In the genomic region with DNA sequence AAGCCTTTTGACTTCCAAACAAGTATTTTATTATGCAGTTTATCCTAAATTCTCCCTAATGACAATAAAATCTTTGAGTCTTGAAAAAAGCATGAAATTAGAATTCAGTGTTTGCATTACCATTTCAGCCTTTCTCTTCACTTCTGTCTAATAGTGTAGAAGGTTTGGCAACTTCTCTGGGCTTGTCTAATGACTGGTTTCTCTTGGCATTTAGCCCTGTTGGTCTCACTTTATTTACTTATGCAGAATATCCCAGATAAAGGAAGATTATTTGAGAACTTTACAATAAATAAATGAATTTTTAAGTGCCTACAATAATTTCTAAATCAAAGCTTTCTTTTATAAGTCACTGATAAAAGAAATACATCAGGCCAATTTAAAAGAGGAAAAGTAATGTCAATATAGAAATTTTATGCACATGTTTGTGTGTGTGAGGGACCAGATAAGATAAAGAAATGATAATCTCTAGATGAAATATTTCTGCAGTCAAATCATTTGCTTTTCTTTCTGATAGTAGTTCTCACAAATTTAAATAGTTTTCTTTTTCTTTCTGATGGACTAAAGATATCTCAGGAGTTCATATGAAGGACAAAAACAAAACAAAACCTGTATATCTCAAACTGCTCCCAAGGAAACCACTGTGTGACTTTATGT, we compare ENCODE assay signal across 20 cellular contexts.
DNase-seq lines count a peak whose midpoint lies in the region; ATAC-seq and TF ChIP-seq lines count a peak whose summit lies in the region.
"Had no signal": no experiment of that assay in that cellular context is flagged by ENCODE, and none has a peak within 500 bp of the region (broad histone marks: within the 10 kb centered on the region; RNA-seq: fewer than 3 reads in every experiment).

No MANE protein-coding gene starts in this region.

- no peak overlapping the region for H3K9ac ChIP-seq in mesenchymal stem cell (ENCODE audit: low read length)

- H4K91ac ChIP-seq in mesenchymal stem cell (ENCODE audit: low read length): no peak overlapping the region

- H2AK5ac ChIP-seq in mesenchymal stem cell (ENCODE audit: low read length, severe bottlenecking): no peak overlapping the region

- no peak overlapping the region for H3K27ac ChIP-seq in mesenchymal stem cell (ENCODE audit: low read length, poor library complexity, severe bottlenecking)
- H3K27ac ChIP-seq: thyroid gland had no signal

- no peak overlapping the region for H2BK5ac ChIP-seq in mesenchymal stem cell (ENCODE audit: low read depth, low read length, poor library complexity, severe bottlenecking)

- H3K9me3 ChIP-seq in mesenchymal stem cell (ENCODE audit: control insufficient read depth, low read length): no peaks in the 10 kb centered on the region
- H3K9me3 ChIP-seq: MG63, thyroid gland had no signal

- H3K4me3 ChIP-seq in cardiac fibroblast (replicated peaks in 1 of 2; ENCODE audit: low read depth in 2 of 2, low read length in 2 of 2) (no peak overlapping the region), mesenchymal stem cell (ENCODE audit: insufficient read depth in 1 of 2, low read depth in 1 of 2, low read length in 2 of 2) (no peak overlapping the region)
- H3K4me3 ChIP-seq: lung, MG63, thyroid gland had no signal

- no peak overlapping the region for H2BK120ac ChIP-seq in mesenchymal stem cell (ENCODE audit: low read depth, low read length)

- no peak overlapping the region for H3K4ac ChIP-seq in mesenchymal stem cell (ENCODE audit: low read depth in 1 of 2, low read length in 2 of 2)

- DNase-seq in EH (ENCODE audit: low read depth) (peak; percentile 48), NCI-H226 (peak; percentile 46), cardiac fibroblast (ENCODE audit: low read depth in 2 of 2) (peak; percentile 53 to 67), mesenchymal stem cell (peak; percentile 35), NOMO-1 treated with DMSO at 0.1 percent for 48 hours (lab: John Stamatoyannopoulos, UW; ENCODE audit: unreplicated experiment) (no peak), anterior cingulate cortex (lab: John Stamatoyannopoulos, UW) (no peak)
- DNase-seq: activated B cell treated with CpG ODN at 0.5 μM for 24 hours; activated CD8-positive, alpha-beta T cell treated with anti-CD3 and anti-CD28 coated beads, Interleukin-2, amount 10 ng/mL, durations not matched to agents 7 days and 5 days; activated T-cell treated with anti-CD3 and anti-CD28 coated beads, Interleukin-2, amount 50 U/mL, for 72 hours; H9; MG63; natural killer cell; NCI-H1694; NCI-H510A; SHP77 treated with DMSO at 0.1 percent for 48 hours; T-helper 17 cell; thyroid gland had no signal

- H3K18ac ChIP-seq in mesenchymal stem cell (ENCODE audit: low read depth in 1 of 2, low read length in 2 of 2): no peak overlapping the region

- H3K79me1 ChIP-seq in mesenchymal stem cell (replicated peaks; ENCODE audit: low read length, poor library complexity, severe bottlenecking): no peaks in the 10 kb centered on the region

- H3K36me3 ChIP-seq in mesenchymal stem cell (ENCODE audit: control insufficient read depth in 1 of 2, insufficient read depth in 2 of 2, low read depth in 1 of 2, low read length in 2 of 2): no peaks in the 10 kb centered on the region
- H3K36me3 ChIP-seq: MG63, thyroid gland had no signal

- ATAC-seq in GM19351 (IDR thresholded peaks at IDR 0.05; ENCODE audit: unreplicated experiment) (no peak), HG02870 (IDR thresholded peaks at IDR 0.05; ENCODE audit: unreplicated experiment) (no peak)
- ATAC-seq: activated CD8-positive, alpha-beta T cell treated with anti-CD3 and anti-CD28 coated beads, Interleukin-2, amount 10 ng/mL, durations not matched to agents 7 days and 5 days; activated T-cell treated with anti-CD3 and anti-CD28 coated beads, Interleukin-2, amount 50 U/mL, for 72 hours; natural killer cell; T-helper 17 cell had no signal

- no peak overlapping the region for H3K23ac ChIP-seq in mesenchymal stem cell (ENCODE audit: low read length in 2 of 2)

- H2BK15ac ChIP-seq in mesenchymal stem cell (ENCODE audit: low read depth, poor library complexity, severe bottlenecking): no peak overlapping the region

- H3K4me1 ChIP-seq in mesenchymal stem cell (ENCODE audit: control insufficient read depth, insufficient read depth, low read depth, low read length): no peaks in the 10 kb centered on the region
- H3K4me1 ChIP-seq: thyroid gland had no signal

- no peak overlapping the region for H3K4me2 ChIP-seq in mesenchymal stem cell (ENCODE audit: low read length, poor library complexity, severe bottlenecking)

- no peak for TF ChIP-seq CTCF in cardiac fibroblast (IDR thresholded peaks at IDR 0.05; ENCODE audit: low read depth, low read length)

- H2BK12ac ChIP-seq in mesenchymal stem cell (ENCODE audit: low read length in 2 of 2): no peak overlapping the region

- no peaks in the 10 kb centered on the region for H3K27me3 ChIP-seq in mesenchymal stem cell (ENCODE audit: control insufficient read depth in 1 of 2, insufficient read depth in 1 of 2, low read length in 2 of 2)
- H3K27me3 ChIP-seq: MG63, thyroid gland had no signal

- H3K14ac ChIP-seq in mesenchymal stem cell (ENCODE audit: low read length in 2 of 2): no peak overlapping the region

- no peak overlapping the region for H4K8ac ChIP-seq in mesenchymal stem cell (ENCODE audit: low read length)

- H2AFZ ChIP-seq in mesenchymal stem cell (ENCODE audit: low read depth, low read length): no peak overlapping the region

Comparison
In these comparisons a context has a peak if more than half of its experiments do, and no peak if none do; other contexts are left out.
1. DNase-seq: peak in EH (single experiment), NCI-H226 (single experiment), cardiac fibroblast (2 of 2) and mesenchymal stem cell (single experiment); none in NOMO-1 treated with DMSO at 0.1 percent for 48 hours (single experiment) and anterior cingulate cortex (0 of 58).